Comparison of ENCODE assay signal across 8 cellular contexts in the genomic region with DNA sequence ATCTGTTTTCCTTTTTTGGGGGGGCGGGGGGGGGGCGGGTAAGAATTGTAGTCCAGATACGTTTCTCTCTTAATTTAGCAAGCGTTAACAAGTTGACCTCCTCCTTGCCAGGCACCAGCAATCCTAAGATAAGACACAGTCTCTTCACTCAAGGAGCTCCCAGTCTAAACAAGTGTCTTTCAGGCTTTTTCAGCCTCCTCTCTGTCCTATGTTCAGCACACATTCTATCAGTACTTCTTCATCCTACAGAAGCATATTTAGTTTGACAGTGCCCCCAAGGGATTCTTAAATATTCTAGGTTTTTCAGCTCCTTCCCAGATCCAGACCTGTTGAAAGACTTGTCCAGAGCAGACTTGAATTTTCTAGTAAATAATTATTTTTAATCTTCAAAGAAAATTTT. TPM values are rescaled to one million over a fixed set of nuclear protein-coding genes. Genes with fewer than 3 reads are reported as not detected.
A peak's percentile ranks its signal among the peaks of the same experiment; 100 is the strongest.
DNase-seq lines count a peak whose midpoint lies in the region; ATAC-seq and TF ChIP-seq lines count a peak whose summit lies in the region.

No MANE protein-coding gene starts in this region.

- no peak for TF ChIP-seq POLR2A in sigmoid colon (IDR thresholded peaks at IDR 0.05)

- peaks cover 32% of the 10 kb centered on the region for H3K4me1 ChIP-seq in RWPE2 (ENCODE audit: insufficient read depth, poor library complexity, severe bottlenecking)
- peaks cover 0 to 71% (median 63%) of the 10 kb centered on the region in 4 donors for H3K4me1 ChIP-seq in sigmoid colon

- no peak for TF ChIP-seq EP300 in sigmoid colon (IDR thresholded peaks at IDR 0.05)

- intact Hi-C loops in sigmoid colon (cut with DNase I), result loop anchor here (5.0 kb wide), 2 partner anchors 72 to 118 kb away; partner anchors contain the start of gene TRMT61B

- peak; percentile 23 for DNase-seq in NCI-H2171 treated with DMSO at 0.1 percent for 48 hours (lab: John Stamatoyannopoulos, UW)
- no peak for DNase-seq in NCI-H2171 (lab: John Stamatoyannopoulos, UW)
- no peak for DNase-seq in RWPE2 (ENCODE audit: low spot score)
- no peak for DNase-seq in epithelial cell of proximal tubule (ENCODE audit: low read depth)
- no peak for DNase-seq in sigmoid colon
- no peak for DNase-seq in H4 (ENCODE audit: low spot score)
- no peak for DNase-seq in WERI-Rb-1

- ATAC-seq in RWPE2 (ENCODE audit: low read depth) (no peak), HG03521 (IDR thresholded peaks at IDR 0.05; ENCODE audit: unreplicated experiment) (no peak)

- H3K27me3 ChIP-seq in RWPE2 (ENCODE audit: insufficient read depth, poor library complexity, severe bottlenecking) (no peaks in the 10 kb centered on the region), sigmoid colon (no peaks in the 10 kb centered on the region), WERI-Rb-1 (ENCODE audit: insufficient read depth, low read depth, severe bottlenecking) (no peaks in the 10 kb centered on the region)

- H3K9me3 ChIP-seq in RWPE2 (ENCODE audit: severe bottlenecking) (no peaks in the 10 kb centered on the region), sigmoid colon (no peaks in the 10 kb centered on the region), WERI-Rb-1 (ENCODE audit: severe bottlenecking) (no peaks in the 10 kb centered on the region)

- TF ChIP-seq CTCF in RWPE2 (IDR thresholded peaks at IDR 0.05; ENCODE audit: poor library complexity, severe bottlenecking) (no peak), epithelial cell of proximal tubule (conservative IDR thresholded peaks at IDR 0.05; ENCODE audit: low read depth, low read length) (no peak), sigmoid colon (IDR thresholded peaks at IDR 0.05) (no peak), WERI-Rb-1 (IDR thresholded peaks at IDR 0.05; ENCODE audit: low read depth, low read length) (no peak)

- peak overlapping the region; percentile 90 for H3K27ac ChIP-seq in RWPE2 (ENCODE audit: poor library complexity, severe bottlenecking)
- peak overlapping the region; percentile 99 to 100 (median 100) for H3K27ac ChIP-seq in sigmoid colon
- H3K27ac ChIP-seq in WERI-Rb-1, result no peak overlapping the region

- peaks cover 32% of the 10 kb centered on the region for H3K36me3 ChIP-seq in RWPE2 (ENCODE audit: low read depth)
- H3K36me3 ChIP-seq in sigmoid colon, result no peaks in the 10 kb centered on the region
- H3K36me3 ChIP-seq in WERI-Rb-1, result peaks cover 10% of the 10 kb centered on the region

- no peak overlapping the region for H3K4me3 ChIP-seq in RWPE2 (ENCODE audit: severe bottlenecking)
- H3K4me3 ChIP-seq in epithelial cell of proximal tubule (ENCODE audit: low read depth, low read length), result peak overlapping the region; percentile 93
- H3K4me3 ChIP-seq in sigmoid colon, result peak overlapping the region in 3 of 4 donors; percentile 91 to 93 (median 92)
- H3K4me3 ChIP-seq in WERI-Rb-1 (ENCODE audit: low read depth, low read length), result no peak overlapping the region

- WGBS in sigmoid colon, 2 donors, result 26 to 41% methylated on average over 4 of the region's 4 CpGs

RNA-seq across cellular contexts. Expression of gene PPP1CB, which starts 2.7 kb away (rescaled TPM):
- 157 and 173 TPM in 2 replicates for total RNA-seq in epithelial cell of proximal tubule
- 100 to 1,000 TPM; 446 to 567 (median 515) TPM for total RNA-seq in sigmoid colon
- polyA plus RNA-seq in sigmoid colon, result 100 to 1,000 TPM in 2 of 3 donors, 10 to 100 TPM in 1; 88.7 to 136 (median 112) TPM
- total RNA-seq in H4 (2014; rRNA removed; shearing (Covaris generic)), result 76.5 and 96.0 TPM in 2 replicates

RNA-seq across cellular contexts. Expression of gene SPDYA, which starts 56.3 kb away (rescaled TPM):
- total RNA-seq in epithelial cell of proximal tubule (not detected in 2 replicates), sigmoid colon (1 to 10 TPM in 2 of 4 donors, under 1 TPM in 2; 0.66 to 2.2 (median 1.0) TPM)
- 1 to 10 TPM in 1 of 3 donors, under 1 TPM in 1, not detected in 1; 0.13 to 1.2 TPM for polyA plus RNA-seq in sigmoid colon
- not detected in 2 replicates for total RNA-seq in H4 (2014; rRNA removed; shearing (Covaris generic))

Comparison
In these comparisons a context has a peak if more than half of its experiments do, and no peak if none do; other contexts are left out.
1. H3K4me3 ChIP-seq: peak in epithelial cell of proximal tubule (single experiment) and sigmoid colon (3 of 4); none in RWPE2 (single experiment) and WERI-Rb-1 (single experiment).